In genomic region chr11:67352546-67353316, GRCh38 we compare ENCODE assay signal across 8 cellular contexts. TPM values are rescaled to one million over a fixed set of nuclear protein-coding genes. Genes with fewer than 3 reads are reported as not detected.
DNase-seq lines count a peak whose midpoint lies in the region; ATAC-seq, FAIRE-seq and TF ChIP-seq lines count a peak whose summit lies in the region.

No MANE protein-coding gene starts in this region.

- TF ChIP-seq CTCF in A673 (conservative IDR thresholded peaks at IDR 0.05; ENCODE audit: low read depth, low read length) (no peak), colonic mucosa (IDR thresholded peaks at IDR 0.05) (no peak)

- POLR2A ChIA-PET in A673 (lab: Charles Lee; ENCODE audit: low non-redundant PET): interaction anchor here (0.6 to 0.7 kb wide), 2 partner anchors 9 to 24 kb away, joined by 3 to 7 read pairs; no protein-coding TSS in a partner anchor

- peak overlapping the region; percentile 90 for H2BK15ac ChIP-seq in mesenchymal stem cell (ENCODE audit: low read depth, poor library complexity, severe bottlenecking)

- intact Hi-C loops in A673 (cut with micrococcal nuclease; ENCODE audit: unreplicated experiment): loop anchor here (5.0 kb wide), 1 partner anchor 155 kb away; the partner anchor contains the start of genes CDK2AP2 and PITPNM1
- intact Hi-C loops in colonic mucosa (cut with DNase I): no loop called here

- H3K4ac ChIP-seq in mesenchymal stem cell (ENCODE audit: low read depth in 1 of 2, low read length in 2 of 2): peak overlapping the region; percentile 69 to 83

- H2AK5ac ChIP-seq in mesenchymal stem cell (ENCODE audit: low read length, severe bottlenecking): peak overlapping the region; percentile 28

- H3K4me3 ChIP-seq in A673 (ENCODE audit: low read depth, low read length, poor library complexity, severe bottlenecking): peak overlapping the region; percentile 90
- H3K4me3 ChIP-seq in colonic mucosa: peak overlapping the region; percentile 67
- peak overlapping the region; percentile 73 to 89 for H3K4me3 ChIP-seq in mesenchymal stem cell (ENCODE audit: insufficient read depth in 1 of 2, low read depth in 1 of 2, low read length in 2 of 2)

- H2AFZ ChIP-seq in mesenchymal stem cell (ENCODE audit: low read depth, low read length): no peak overlapping the region

- H3K4me1 ChIP-seq in A673 (ENCODE audit: insufficient read depth, low read length, poor library complexity, severe bottlenecking) (peaks cover 25% of the 10 kb centered on the region), colonic mucosa (peaks cover 38% of the 10 kb centered on the region), mesenchymal stem cell (ENCODE audit: control insufficient read depth, insufficient read depth, low read depth, low read length) (peaks cover 48% of the 10 kb centered on the region)

- no peak for DNase-seq in A673 (ENCODE audit: low spot score)
- peak; percentile 40 for DNase-seq in RCC 7860 (ENCODE audit: low spot score)
- DNase-seq in colonic mucosa: peak; percentile 59
- no peak for DNase-seq in mesenchymal stem cell
- DNase-seq in ureter (ENCODE audit: low spot score): peak; percentile 65
- no peak for DNase-seq in OCI-M2 (lab: John Stamatoyannopoulos, UW; ENCODE audit: unreplicated experiment)

- no peaks in the 10 kb centered on the region for H3K36me3 ChIP-seq in A673 (ENCODE audit: insufficient read depth, low read length, poor library complexity, severe bottlenecking)
- no peaks in the 10 kb centered on the region for H3K36me3 ChIP-seq in colonic mucosa
- H3K36me3 ChIP-seq in mesenchymal stem cell (ENCODE audit: control insufficient read depth in 1 of 2, insufficient read depth in 2 of 2, low read depth in 1 of 2, low read length in 2 of 2): peaks cover 5 to 6% of the 10 kb centered on the region in 2 experiments

- peaks cover 7% of the 10 kb centered on the region for H3K79me1 ChIP-seq in mesenchymal stem cell (replicated peaks; ENCODE audit: low read length, poor library complexity, severe bottlenecking)

- H3K23ac ChIP-seq in mesenchymal stem cell (ENCODE audit: low read length in 2 of 2): peak overlapping the region; percentile 9 to 16

- H3K27me3 ChIP-seq in A673 (replicated peaks; ENCODE audit: insufficient read depth, low read depth, low read length, poor library complexity) (no peaks in the 10 kb centered on the region), colonic mucosa (no peaks in the 10 kb centered on the region), mesenchymal stem cell (ENCODE audit: control insufficient read depth in 1 of 2, insufficient read depth in 1 of 2, low read length in 2 of 2) (no peaks in the 10 kb centered on the region)

- peak overlapping the region; percentile 84 for H3K4me2 ChIP-seq in mesenchymal stem cell (ENCODE audit: low read length, poor library complexity, severe bottlenecking)

- H3K27ac ChIP-seq in A673 (ENCODE audit: low read depth, low read length, poor library complexity, severe bottlenecking) (peak overlapping the region; percentile 91), colonic mucosa (peak overlapping the region; percentile 100), mesenchymal stem cell (ENCODE audit: low read length, poor library complexity, severe bottlenecking) (peak overlapping the region; percentile 99)

- H2BK12ac ChIP-seq in mesenchymal stem cell (ENCODE audit: low read length in 2 of 2): peak overlapping the region; percentile 63 to 64

- peak; percentile 14 for ATAC-seq in GM18498 (IDR thresholded peaks at IDR 0.05; ENCODE audit: unreplicated experiment)
- ATAC-seq in HG03097 (IDR thresholded peaks at IDR 0.05; ENCODE audit: low FRiP score, unreplicated experiment): peak; percentile 13

- peak overlapping the region; percentile 98 for H4K91ac ChIP-seq in mesenchymal stem cell (ENCODE audit: low read length)

- peak overlapping the region in 1 of 2 experiments; percentile 88 for H3K14ac ChIP-seq in mesenchymal stem cell (ENCODE audit: low read length in 2 of 2)

- H2BK5ac ChIP-seq in mesenchymal stem cell (ENCODE audit: low read depth, low read length, poor library complexity, severe bottlenecking): peak overlapping the region; percentile 80

- no peak for FAIRE-seq in RCC 7860 (lab: Jason Lieb, UNC)

- WGBS in mesenchymal stem cell: 22% methylated on average over 24 of the region's 25 CpGs

- CTCF ChIA-PET in A673 (lab: Charles Lee): interaction anchor here (0.5 to 4.1 kb wide), 2 partner anchors 18 to 30 kb away, joined by 3 to 78 read pairs; no protein-coding TSS in a partner anchor

- peak overlapping the region; percentile 93 to 94 for H3K18ac ChIP-seq in mesenchymal stem cell (ENCODE audit: low read depth in 1 of 2, low read length in 2 of 2)

- H2BK120ac ChIP-seq in mesenchymal stem cell (ENCODE audit: low read depth, low read length): peak overlapping the region; percentile 82

- H3K9me3 ChIP-seq in A673 (ENCODE audit: low read depth, low read length, poor library complexity, severe bottlenecking) (no peaks in the 10 kb centered on the region), colonic mucosa (no peaks in the 10 kb centered on the region), mesenchymal stem cell (ENCODE audit: control insufficient read depth, low read length) (no peaks in the 10 kb centered on the region)

- BruUV-seq in A673 (replicated peaks; lab: Mats Ljungman, UMichigan): TSS peak; percentile 87

- H4K8ac ChIP-seq in mesenchymal stem cell (ENCODE audit: low read length): peak overlapping the region; percentile 95

- peak overlapping the region; percentile 97 to 100 for H3K9ac ChIP-seq in colonic mucosa (ENCODE audit: low read depth in 2 of 2, low read length in 2 of 2)
- peak overlapping the region; percentile 94 for H3K9ac ChIP-seq in mesenchymal stem cell (ENCODE audit: low read length)

RNA-seq across cellular contexts. Expression of gene POLD4, which starts 0.6 kb away (rescaled TPM):
- total RNA-seq in A673 (2021) (13.2 and 14.3 TPM in 2 replicates), colonic mucosa (100 to 1,000 TPM; 186 to 203 TPM), ureter (57.9 TPM)
- polyA plus RNA-seq in mesenchymal stem cell (2013, experiment 1 of 2): 117 TPM
- 117 TPM for polyA plus RNA-seq in mesenchymal stem cell (2013, experiment 2 of 2)

RNA-seq across cellular contexts. Expression of gene CLCF1, which starts 20.7 kb away (rescaled TPM):
- total RNA-seq in A673 (2021) (0.69 and 0.87 TPM in 2 replicates), colonic mucosa (1 to 10 TPM; 1.7 to 4.0 TPM), ureter (1.4 TPM)
- 5.7 TPM for polyA plus RNA-seq in mesenchymal stem cell (2013, experiment 1 of 2)
- polyA plus RNA-seq in mesenchymal stem cell (2013, experiment 2 of 2): 5.8 TPM

RNA-seq across cellular contexts. Expression of gene RAD9A, which starts 39.1 kb away (rescaled TPM):
- total RNA-seq in A673 (2021) (43.0 and 55.0 TPM in 2 replicates), colonic mucosa (10 to 100 TPM; 21.8 to 35.1 TPM), ureter (26.1 TPM)
- polyA plus RNA-seq in mesenchymal stem cell (2013, experiment 1 of 2): 8.5 TPM
- 7.7 TPM for polyA plus RNA-seq in mesenchymal stem cell (2013, experiment 2 of 2)

RNA-seq across cellular contexts. Expression of gene PPP1CA, which starts 48.9 kb away (rescaled TPM):
- total RNA-seq in A673 (2021) (239 TPM in 2 replicates), colonic mucosa (100 to 1,000 TPM; 242 to 280 TPM), ureter (124 TPM)
- 157 TPM for polyA plus RNA-seq in mesenchymal stem cell (2013, experiment 1 of 2)
- polyA plus RNA-seq in mesenchymal stem cell (2013, experiment 2 of 2): 161 TPM

RNA-seq across cellular contexts. Expression of gene SSH3, which starts 49.4 kb away (rescaled TPM):
- total RNA-seq in A673 (2021) (5.5 and 7.8 TPM in 2 replicates), colonic mucosa (10 to 100 TPM; 69.7 to 81.7 TPM), ureter (258 TPM)
- 71.0 TPM for polyA plus RNA-seq in mesenchymal stem cell (2013, experiment 1 of 2)
- 71.6 TPM for polyA plus RNA-seq in mesenchymal stem cell (2013, experiment 2 of 2)

Comparison
In these comparisons a context has a peak if more than half of its experiments do, and no peak if none do; other contexts are left out.
1. DNase-seq: peak in RCC 7860 (single experiment), colonic mucosa (single experiment) and ureter (single experiment); none in A673 (single experiment), mesenchymal stem cell (single experiment) and OCI-M2 (single experiment).
2. Peak in every context shown above with its lines, with median percentiles within 50 percentile points of each other: H3K27ac ChIP-seq and H3K4me3 ChIP-seq.